Comparison of ENCODE assay signal across 8 cellular contexts in genomic region chr7:100568936-100569844, GRCh38. TPM values are rescaled to one million over a fixed set of nuclear protein-coding genes. Genes with fewer than 3 reads are reported as not detected.
DNase-seq lines count a peak whose midpoint lies in the region; ATAC-seq, FAIRE-seq and TF ChIP-seq lines count a peak whose summit lies in the region.

No MANE protein-coding gene starts in this region.

- DNase-seq in Ammon's horn (ENCODE audit: low spot score) (peak; percentile 83), OCI-M1 (lab: John Stamatoyannopoulos, UW) (peak; percentile 97), left cardiac atrium (peak; percentile 61), progenitor cell of endocrine pancreas (ENCODE audit: low spot score, unreplicated experiment) (peak; percentile 52), epidermal melanocyte (ENCODE audit: insufficient read length, low spot score) (no peak), D721Med (ENCODE audit: insufficient read length, low spot score) (no peak)

- H3K36me3 Mint-ChIP-seq in activated naive CD4-positive, alpha-beta T cell treated with anti-CD3 and anti-CD28 coated beads, Interleukin-2, amount 50 U/mL, for 24 hours, result no peaks in the 10 kb centered on the region
- H3K36me3 Mint-ChIP-seq in progenitor cell of endocrine pancreas (ENCODE audit: insufficient read depth), result peaks cover 1% of the 10 kb centered on the region

- H3K27ac Mint-ChIP-seq in activated naive CD4-positive, alpha-beta T cell treated with anti-CD3 and anti-CD28 coated beads, Interleukin-2, amount 50 U/mL, for 24 hours, result peak overlapping the region; percentile 14
- no peak overlapping the region for H3K27ac Mint-ChIP-seq in progenitor cell of endocrine pancreas

- peaks cover 36% of the 10 kb centered on the region for H3K4me1 Mint-ChIP-seq in activated naive CD4-positive, alpha-beta T cell treated with anti-CD3 and anti-CD28 coated beads, Interleukin-2, amount 50 U/mL, for 24 hours
- H3K4me1 Mint-ChIP-seq in progenitor cell of endocrine pancreas (ENCODE audit: low read depth), result peaks cover 19% of the 10 kb centered on the region

- H3K27me3 Mint-ChIP-seq in activated naive CD4-positive, alpha-beta T cell treated with anti-CD3 and anti-CD28 coated beads, Interleukin-2, amount 50 U/mL, for 24 hours, result no peaks in the 10 kb centered on the region
- H3K27me3 Mint-ChIP-seq in progenitor cell of endocrine pancreas, result no peaks in the 10 kb centered on the region

- no peak for FAIRE-seq in D721Med (lab: Jason Lieb, UNC)

- TF ChIP-seq CTCF in progenitor cell of endocrine pancreas (IDR thresholded peaks at IDR 0.05; ENCODE audit: unreplicated experiment), result peak; percentile 54
- TF ChIP-seq CTCF in D721Med (IDR thresholded peaks at IDR 0.05; ENCODE audit: insufficient read depth, missing control alignments), result no peak

- no peaks in the 10 kb centered on the region for H3K9me3 Mint-ChIP-seq in activated naive CD4-positive, alpha-beta T cell treated with anti-CD3 and anti-CD28 coated beads, Interleukin-2, amount 50 U/mL, for 24 hours
- H3K9me3 Mint-ChIP-seq in progenitor cell of endocrine pancreas (ENCODE audit: low read depth), result no peaks in the 10 kb centered on the region

- ATAC-seq in GM21529 (IDR thresholded peaks at IDR 0.05; ENCODE audit: unreplicated experiment) (peak; percentile 44), left cardiac atrium (peak; percentile 24 to 39)

- intact Hi-C loops in left cardiac atrium (cut with DNase I), result no loop called here

- H3K4me3 Mint-ChIP-seq in activated naive CD4-positive, alpha-beta T cell treated with anti-CD3 and anti-CD28 coated beads, Interleukin-2, amount 50 U/mL, for 24 hours, result peak overlapping the region; percentile 39
- H3K4me3 Mint-ChIP-seq in progenitor cell of endocrine pancreas (ENCODE audit: low read depth), result peak overlapping the region; percentile 53

RNA-seq across cellular contexts. Expression of gene SAP25, which starts 4.5 kb away (rescaled TPM):
- total RNA-seq in left cardiac atrium, result 1 to 10 TPM in 1 of 2 donors, under 1 TPM in 1; 0.58 to 1.5 TPM
- 7.7 and 8.1 TPM in 2 replicates for total RNA-seq in progenitor cell of endocrine pancreas

RNA-seq across cellular contexts. Expression of gene LRCH4, which starts 16.7 kb away (rescaled TPM):
- 10 to 100 TPM; 28.2 to 32.6 TPM for total RNA-seq in left cardiac atrium
- total RNA-seq in progenitor cell of endocrine pancreas, result 76.6 and 82.7 TPM in 2 replicates

RNA-seq across cellular contexts. Expression of gene FBXO24, which starts 16.9 kb away (rescaled TPM):
- under 1 TPM; 0.31 to 0.62 TPM for total RNA-seq in left cardiac atrium
- total RNA-seq in progenitor cell of endocrine pancreas, result 0.41 and 1.2 TPM in 2 replicates

RNA-seq across cellular contexts. Expression of gene AGFG2, which starts 30.2 kb away (rescaled TPM):
- total RNA-seq in left cardiac atrium (10 to 100 TPM; 21.0 to 24.3 TPM), progenitor cell of endocrine pancreas (9.8 and 10.3 TPM in 2 replicates)

RNA-seq across cellular contexts. Expression of gene PCOLCE, which starts 33.0 kb away (rescaled TPM):
- total RNA-seq in left cardiac atrium (10 to 100 TPM; 51.8 to 96.5 TPM), progenitor cell of endocrine pancreas (16.1 and 20.3 TPM in 2 replicates)

Comparison
In these comparisons a context has a peak if more than half of its experiments do, and no peak if none do; other contexts are left out.
1. DNase-seq: peak in Ammon's horn (single experiment), OCI-M1 (single experiment), left cardiac atrium (single experiment) and progenitor cell of endocrine pancreas (single experiment); none in epidermal melanocyte (single experiment) and D721Med (single experiment).